19 cellular contexts compared by ENCODE assay signal in genomic region chr1:217524787-217525520, GRCh38.
DNase-seq lines count a peak whose midpoint lies in the region; ATAC-seq and TF ChIP-seq lines count a peak whose summit lies in the region.
"Had no signal": no experiment of that assay in that cellular context is flagged by ENCODE, and none has a peak within 500 bp of the region (broad histone marks: within the 10 kb centered on the region; RNA-seq: fewer than 3 reads in every experiment).

No MANE protein-coding gene starts in this region.

- TF ChIP-seq CTCF in tibial artery (IDR thresholded peaks at IDR 0.05), result no peak

- no peaks in the 10 kb centered on the region for H3K9me3 ChIP-seq in tibial artery
- H3K9me3 ChIP-seq: lower lobe of right lung, upper lobe of left lung had no signal

- intact Hi-C loops in Right ventricle myocardium inferior (cut with DNase I), result loop anchor here (5.0 kb wide), 1 partner anchor 73 kb away; no protein-coding TSS in a partner anchor
- intact Hi-C loops in cardiac septum (cut with DNase I), result no loop called here
- intact Hi-C loops in tibial artery (cut with DNase I; ENCODE audit: low total_unique reads), result no loop called here

- peak overlapping the region; percentile 42 to 62 for H3K27ac ChIP-seq in tibial artery
- H3K27ac ChIP-seq: lower lobe of right lung, upper lobe of left lung had no signal

- peaks cover 0 to 25% (median 3%) of the 10 kb centered on the region in 4 donors for H3K4me1 ChIP-seq in tibial artery
- H3K4me1 ChIP-seq: lower lobe of right lung had no signal

- H3K27me3 ChIP-seq in tibial artery, result no peaks in the 10 kb centered on the region
- H3K27me3 ChIP-seq: upper lobe of left lung had no signal

- DNase-seq in Right ventricle myocardium inferior (ENCODE audit: missing footprints) (no peak), cardiac septum (ENCODE audit: low spot score) (no peak), amniotic epithelial cell (ENCODE audit: low read depth) (peak; percentile 89), fibroblast of peridontal ligament (ENCODE audit: extremely low read depth) (peak; percentile 44), tibial artery (no peak), DMS 273 treated with DMSO at 0.1 percent for 48 hours (lab: John Stamatoyannopoulos, UW) (no peak), superior temporal gyrus (ENCODE audit: extremely low spot score) (no peak), NCI-H2196 treated with DMSO at 0.1 percent for 48 hours (lab: John Stamatoyannopoulos, UW; ENCODE audit: unreplicated experiment) (no peak)
- DNase-seq: activated CD8-positive, alpha-beta memory T cell treated with anti-CD3 and anti-CD28 coated beads for 24 hours; activated naive CD8-positive, alpha-beta T cell treated with anti-CD3 and anti-CD28 coated beads, Interleukin-2, amount 10 ng/mL, durations not matched to agents 7 days and 5 days; lower lobe of right lung; MM.1S; naive thymus-derived CD4-positive, alpha-beta T cell; NCI-H1694; NCI-H446 treated with DMSO at 0.1 percent for 48 hours; SHP77 treated with DMSO at 0.1 percent for 48 hours had no signal

- no peaks in the 10 kb centered on the region for H3K36me3 ChIP-seq in tibial artery
- H3K36me3 ChIP-seq: lower lobe of right lung, upper lobe of left lung had no signal

- ATAC-seq in Right ventricle myocardium inferior, result peak; percentile 56
- ATAC-seq: GM12878; lower lobe of right lung; naive thymus-derived CD4-positive, alpha-beta T cell; stimulated activated effector memory CD8-positive, alpha-beta T cell treated with anti-CD3 and anti-CD28 coated beads, Interleukin-12 subunit alpha, Interleukin-12 subunit beta, amount 100 ng/mL, for 72 hours had no signal

- no peak overlapping the region for H3K4me3 ChIP-seq in tibial artery
- H3K4me3 ChIP-seq: GM12878, lower lobe of right lung, upper lobe of left lung had no signal

Comparison
In these comparisons a context has a peak if more than half of its experiments do, and no peak if none do; other contexts are left out.
1. DNase-seq: peak in amniotic epithelial cell (single experiment) and fibroblast of peridontal ligament (single experiment); none in Right ventricle myocardium inferior (single experiment), cardiac septum (single experiment), tibial artery (0 of 2), DMS 273 treated with DMSO at 0.1 percent for 48 hours (single experiment), superior temporal gyrus (single experiment) and NCI-H2196 treated with DMSO at 0.1 percent for 48 hours (single experiment).